In genomic region chr2:96890252-96890651, GRCh38 we compare ENCODE assay signal across 16 cellular contexts. TPM values are rescaled to one million over a fixed set of nuclear protein-coding genes. Genes with fewer than 3 reads are reported as not detected.
DNase-seq lines count a peak whose midpoint lies in the region; ATAC-seq and TF ChIP-seq lines count a peak whose summit lies in the region.
"Had no signal": no experiment of that assay in that cellular context is flagged by ENCODE, and none has a peak within 500 bp of the region (broad histone marks: within the 10 kb centered on the region; RNA-seq: fewer than 3 reads in every experiment).

No MANE protein-coding gene starts in this region.

- peaks cover 64% of the 10 kb centered on the region for H3K4me1 ChIP-seq in BLaER1
- peaks cover 46% of the 10 kb centered on the region for H3K4me1 ChIP-seq in mesodermal cell (ENCODE audit: control insufficient read depth, insufficient read depth, low read length, poor library complexity, severe bottlenecking)
- peaks cover 0 to 86% (median 75%) of the 10 kb centered on the region in 4 donors for H3K4me1 ChIP-seq in sigmoid colon
- H3K4me1 ChIP-seq in heart right ventricle, result peaks cover 10 to 71% (median 50%) of the 10 kb centered on the region in 9 donors

- no peak for TF ChIP-seq EP300 in sigmoid colon (IDR thresholded peaks at IDR 0.05)

- no peaks in the 10 kb centered on the region for H4K20me1 ChIP-seq in BLaER1

- no peak overlapping the region for H3K9ac ChIP-seq in BLaER1

- ATAC-seq in GM21526 (IDR thresholded peaks at IDR 0.05; ENCODE audit: low FRiP score, unreplicated experiment) (no peak), GM19035 (IDR thresholded peaks at IDR 0.05; ENCODE audit: unreplicated experiment) (no peak), heart right ventricle (no peak)
- ATAC-seq: PC-3 had no signal

- TF ChIP-seq CTCF in sigmoid colon (IDR thresholded peaks at IDR 0.05) (no peak), heart right ventricle (IDR thresholded peaks at IDR 0.05) (no peak)

- H3K9me3 ChIP-seq in BLaER1, result no peaks in the 10 kb centered on the region
- H3K9me3 ChIP-seq in mesodermal cell (ENCODE audit: control insufficient read depth, low read length), result no peaks in the 10 kb centered on the region
- no peaks in the 10 kb centered on the region for H3K9me3 ChIP-seq in sigmoid colon
- H3K9me3 ChIP-seq in heart right ventricle, result no peaks in the 10 kb centered on the region
- H3K9me3 ChIP-seq: MG63, SJSA1 had no signal

- no peaks in the 10 kb centered on the region for H3K27me3 ChIP-seq in BLaER1
- H3K27me3 ChIP-seq in sigmoid colon, result no peaks in the 10 kb centered on the region
- no peaks in the 10 kb centered on the region for H3K27me3 ChIP-seq in heart right ventricle
- H3K27me3 ChIP-seq: MG63, SJSA1 had no signal

- H3K4me3 ChIP-seq in BLaER1 (no peak overlapping the region), mesodermal cell (ENCODE audit: extremely low read depth, insufficient read depth, low read length, poor library complexity, severe bottlenecking) (no peak overlapping the region), sigmoid colon (no peak overlapping the region), heart right ventricle (no peak overlapping the region)
- H3K4me3 ChIP-seq: MG63, SJSA1 had no signal

- DNase-seq in sigmoid colon (no peak), NCI-H2029 (lab: John Stamatoyannopoulos, UW) (no peak), heart right ventricle (no peak)
- DNase-seq: HCEC 1CT, MG63, NCI-H1092 treated with DMSO at 0.1 percent for 48 hours, NCI-H1694, NCI-H748 treated with DMSO at 0.1 percent for 48 hours, PC-3 had no signal

- H3K27ac ChIP-seq in BLaER1 (no peak overlapping the region), angular gyrus (ENCODE audit: low read depth, low read length) (peak overlapping the region; percentile 7), mesodermal cell (ENCODE audit: low read depth, low read length, severe bottlenecking) (peak overlapping the region; percentile 82), sigmoid colon (peak overlapping the region; percentile 35 to 91 (median 88)), heart right ventricle (peak overlapping the region in 1 of 10 donors; percentile 60)
- H3K27ac ChIP-seq: HL-60, SJSA1 had no signal

- H3K36me3 ChIP-seq in BLaER1 (no peaks in the 10 kb centered on the region), mesodermal cell (ENCODE audit: control insufficient read depth, insufficient read depth, low read length) (no peaks in the 10 kb centered on the region), sigmoid colon (no peaks in the 10 kb centered on the region), heart right ventricle (no peaks in the 10 kb centered on the region)
- H3K36me3 ChIP-seq: MG63, SJSA1 had no signal

- H3K4me2 ChIP-seq in BLaER1, result 0 out of 2 replicates have a peak overlapping the region, but pooled peaks have one; percentile 59

- WGBS in mesodermal cell (ENCODE audit: insufficient coverage in 2 of 2), 2 experiments, result 87 to 93% methylated on average over 4 of the region's 7 CpGs
- whole genome bisulfite sequencing in sigmoid colon, 2 donors, result 87 to 88% methylated on average over 7 of the region's 7 CpGs
- WGBS in heart right ventricle, 2 donors, result 91 to 92% methylated on average over 7 of the region's 7 CpGs

- intact Hi-C loops in sigmoid colon (cut with DNase I), result no loop called here
- intact Hi-C loops in heart right ventricle (cut with DNase I), result no loop called here

- no peak for TF ChIP-seq POLR2A in sigmoid colon (IDR thresholded peaks at IDR 0.05)

RNA-seq across cellular contexts. Expression of gene SEMA4C, which starts 20.4 kb away (rescaled TPM):
- 113 TPM for polyA plus RNA-seq in mesodermal cell (2013, experiment 1 of 2)
- 80.1 TPM for polyA plus RNA-seq in mesodermal cell (2013, experiment 2 of 2)
- total RNA-seq in sigmoid colon (10 to 100 TPM; 57.1 to 90.1 (median 68.9) TPM), heart right ventricle (10 to 100 TPM; 16.2 to 43.8 (median 24.5) TPM)
- polyA plus RNA-seq in sigmoid colon (10 to 100 TPM in 1 of 3 donors, 1 to 10 TPM in 2; 3.6 to 21.3 (median 7.9) TPM), heart right ventricle (10 to 100 TPM; 14.1 to 18.0 TPM)

RNA-seq across cellular contexts. Expression of gene ANKRD39, which starts 32.4 kb away (rescaled TPM):
- polyA plus RNA-seq in mesodermal cell (2013, experiment 1 of 2), result 11.3 TPM
- polyA plus RNA-seq in mesodermal cell (2013, experiment 2 of 2), result 10.2 TPM
- 10 to 100 TPM; 11.4 to 34.1 (median 26.1) TPM for total RNA-seq in sigmoid colon
- 10 to 100 TPM; 12.5 to 14.8 (median 12.6) TPM for polyA plus RNA-seq in sigmoid colon
- total RNA-seq in heart right ventricle, result 10 to 100 TPM; 14.2 to 19.2 (median 15.9) TPM
- polyA plus RNA-seq in heart right ventricle, result 10 to 100 TPM; 18.7 to 26.5 TPM

RNA-seq across cellular contexts. Expression of gene ANKRD23, which starts 46.4 kb away (rescaled TPM):
- polyA plus RNA-seq in mesodermal cell (2013, experiment 1 of 2), result 2.4 TPM
- 1.4 TPM for polyA plus RNA-seq in mesodermal cell (2013, experiment 2 of 2)
- total RNA-seq in sigmoid colon, result 1 to 10 TPM; 1.8 to 5.5 (median 4.2) TPM
- 1 to 10 TPM in 1 of 3 donors, under 1 TPM in 1, not detected in 1; 0.69 to 4.2 TPM for polyA plus RNA-seq in sigmoid colon
- total RNA-seq in heart right ventricle, result 10 to 100 TPM in 7 of 10 donors, 1 to 10 TPM in 3; 2.6 to 40.0 (median 14.5) TPM
- polyA plus RNA-seq in heart right ventricle, result 10 to 100 TPM in 1 of 2 donors, under 1 TPM in 1; 0.96 to 17.9 TPM
